Comparison of ENCODE assay signal across 8 cellular contexts in the genomic region with DNA sequence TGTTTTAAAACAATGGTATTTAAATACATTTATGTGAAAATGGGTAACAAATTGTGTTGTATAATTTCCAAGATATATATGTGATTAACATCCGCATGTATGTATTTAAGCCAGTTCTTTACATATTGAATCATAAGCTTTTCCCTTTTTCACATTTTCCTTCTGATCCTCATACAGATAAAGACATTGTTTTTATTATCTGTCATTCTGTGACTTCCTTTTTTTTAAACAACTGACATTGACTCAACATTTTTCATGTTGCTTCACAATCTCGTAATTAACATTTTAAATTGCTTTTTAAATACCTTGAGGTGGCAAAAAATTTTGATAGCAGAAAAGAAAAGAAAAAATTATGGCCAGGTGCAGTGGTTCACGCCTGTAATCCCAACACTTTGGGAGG. TPM values are rescaled to one million over a fixed set of nuclear protein-coding genes. Genes with fewer than 3 reads are reported as not detected.
DNase-seq lines count a peak whose midpoint lies in the region; ATAC-seq and TF ChIP-seq lines count a peak whose summit lies in the region.

No MANE protein-coding gene starts in this region.

- no peaks in the 10 kb centered on the region for H3K9me3 Mint-ChIP-seq in stimulated activated effector memory CD8-positive, alpha-beta T cell treated with anti-CD3 and anti-CD28 coated beads, Interleukin-12 subunit alpha, Interleukin-12 subunit beta, amount 100 ng/mL, for 72 hours

- peak overlapping the region; percentile 31 for H3K4me3 Mint-ChIP-seq in T-helper 17 cell
- peak overlapping the region; percentile 99 for H3K4me3 Mint-ChIP-seq in stimulated activated effector memory CD8-positive, alpha-beta T cell treated with anti-CD3 and anti-CD28 coated beads, Interleukin-12 subunit alpha, Interleukin-12 subunit beta, amount 100 ng/mL, for 72 hours

- CTCF ChIA-PET in SK-N-SH (lab: Yijun Ruan, JAX), result interaction anchor here (0.9 to 3.0 kb wide), 2 partner anchors 33 to 150 kb away, joined by 3 to 23 read pairs; no protein-coding TSS in a partner anchor

- H3K9me3 ChIP-seq in SK-N-SH (no peaks in the 10 kb centered on the region), T-helper 17 cell (ENCODE audit: control insufficient read depth, low read length, poor library complexity, severe bottlenecking) (no peaks in the 10 kb centered on the region)

- H3K27me3 Mint-ChIP-seq in T-helper 17 cell, result peaks cover 2% of the 10 kb centered on the region

- H3K4me2 ChIP-seq in SK-N-SH, result peak overlapping the region; percentile 88

- no peak overlapping the region for H2AFZ ChIP-seq in SK-N-SH (ENCODE audit: low read depth)

- H3K27me3 ChIP-seq in SK-N-SH (ENCODE audit: insufficient read depth), result no peaks in the 10 kb centered on the region

- H3K36me3 Mint-ChIP-seq in T-helper 17 cell (ENCODE audit: low read depth), result peaks cover 16% of the 10 kb centered on the region
- peaks cover 38% of the 10 kb centered on the region for H3K36me3 Mint-ChIP-seq in stimulated activated effector memory CD8-positive, alpha-beta T cell treated with anti-CD3 and anti-CD28 coated beads, Interleukin-12 subunit alpha, Interleukin-12 subunit beta, amount 100 ng/mL, for 72 hours

- H3F3A ChIP-seq in SK-N-SH (replicated peaks; ENCODE audit: insufficient read depth), result peaks cover 5% of the 10 kb centered on the region

- POLR2A ChIA-PET in SK-N-SH (lab: Yijun Ruan, JAX), result no interaction called here

- no peak for ATAC-seq in SK-N-SH treated with all-trans-retinoic acid at 6 μM for 48 hours
- ATAC-seq in T-helper 17 cell, result no peak
- ATAC-seq in stimulated activated effector memory CD8-positive, alpha-beta T cell treated with anti-CD3 and anti-CD28 coated beads, Interleukin-12 subunit alpha, Interleukin-12 subunit beta, amount 100 ng/mL, for 72 hours, result no peak
- ATAC-seq in GM21423 (IDR thresholded peaks at IDR 0.05; ENCODE audit: unreplicated experiment), result no peak

- H3K4me3 ChIP-seq in SK-N-SH (ENCODE audit: low read depth in 2 of 2, low read length in 1 of 2) (peak overlapping the region; percentile 88 to 97; a peak in 3 of 4 replicates), fibroblast of pulmonary artery (replicated peaks; ENCODE audit: low read depth, low read length) (peak overlapping the region; percentile 91)

- DNase-seq in SK-N-SH (no peak), T-helper 17 cell (no peak), fibroblast of pulmonary artery (ENCODE audit: low read depth) (no peak), cerebellum (ENCODE audit: low spot score) (no peak)
- no peak for DNase-seq in stimulated activated effector memory CD8-positive, alpha-beta T cell treated with anti-CD3 and anti-CD28 coated beads, Interleukin-12 subunit alpha, Interleukin-12 subunit beta, amount 100 ng/mL, for 72 hours (ENCODE audit: low spot score in 2 of 2)
- DNase-seq in stimulated activated CD4-positive, alpha-beta T cell treated with anti-CD3 and anti-CD28 coated beads, Interleukin-4, amount 100 ng/mL, for 4 hours, result no peak

- peaks cover 12 to 27% of the 10 kb centered on the region in 2 experiments for H3K36me3 ChIP-seq in SK-N-SH (replicated peaks in 1 of 2; ENCODE audit: control insufficient read depth in 1 of 2, insufficient read depth in 2 of 2, low read length in 1 of 2)

- TF ChIP-seq EP300 in SK-N-SH (IDR thresholded peaks at IDR 0.05; ENCODE audit: borderline replicate concordance in 1 of 2, low read depth in 1 of 2, low read length in 1 of 2), result no peak

- H4K20me1 ChIP-seq in SK-N-SH (ENCODE audit: insufficient read depth), result peaks cover 16% of the 10 kb centered on the region

- peaks cover 49% of the 10 kb centered on the region for H3K79me2 ChIP-seq in SK-N-SH (ENCODE audit: insufficient read depth)

- peaks cover 37% of the 10 kb centered on the region for H3K4me1 Mint-ChIP-seq in T-helper 17 cell
- peaks cover 28% of the 10 kb centered on the region for H3K4me1 Mint-ChIP-seq in stimulated activated effector memory CD8-positive, alpha-beta T cell treated with anti-CD3 and anti-CD28 coated beads, Interleukin-12 subunit alpha, Interleukin-12 subunit beta, amount 100 ng/mL, for 72 hours

- H3K27ac Mint-ChIP-seq in T-helper 17 cell, result peak overlapping the region; percentile 98
- no peak overlapping the region for H3K27ac Mint-ChIP-seq in stimulated activated effector memory CD8-positive, alpha-beta T cell treated with anti-CD3 and anti-CD28 coated beads, Interleukin-12 subunit alpha, Interleukin-12 subunit beta, amount 100 ng/mL, for 72 hours

- H3K9me2 ChIP-seq in SK-N-SH, result no peaks in the 10 kb centered on the region

- H3K27ac ChIP-seq in SK-N-SH (ENCODE audit: low read depth in 2 of 2, low read length in 1 of 2), result peak overlapping the region in 1 of 2 experiments; percentile 97; a peak in 3 of 4 replicates

- peaks cover 4 to 5% of the 10 kb centered on the region in 2 experiments; a peak in 3 of 4 replicates for H3K4me1 ChIP-seq in SK-N-SH (ENCODE audit: control insufficient read depth in 1 of 2, insufficient read depth in 2 of 2, low read depth in 1 of 2, low read length in 1 of 2)

- TF ChIP-seq CTCF in SK-N-SH (IDR thresholded peaks at IDR 0.05) (no peak), fibroblast of pulmonary artery (IDR thresholded peaks at IDR 0.05; ENCODE audit: low read length, missing control alignments) (no peak)

- no peak for TF ChIP-seq RAD21 in SK-N-SH (IDR thresholded peaks at IDR 0.05; ENCODE audit: low read length)

- 84% methylated on average over 3 of the region's 3 CpGs for WGBS in SK-N-SH (ENCODE audit: low lambda C conversion rate)

- peak overlapping the region; percentile 95 for H3K9ac ChIP-seq in SK-N-SH

TF ChIP-seq in SK-N-SH, 30 proteins besides CTCF, POLR2A, EP300 and RAD21 (continues in another document):
- TF ChIP-seq, protein P1, sequence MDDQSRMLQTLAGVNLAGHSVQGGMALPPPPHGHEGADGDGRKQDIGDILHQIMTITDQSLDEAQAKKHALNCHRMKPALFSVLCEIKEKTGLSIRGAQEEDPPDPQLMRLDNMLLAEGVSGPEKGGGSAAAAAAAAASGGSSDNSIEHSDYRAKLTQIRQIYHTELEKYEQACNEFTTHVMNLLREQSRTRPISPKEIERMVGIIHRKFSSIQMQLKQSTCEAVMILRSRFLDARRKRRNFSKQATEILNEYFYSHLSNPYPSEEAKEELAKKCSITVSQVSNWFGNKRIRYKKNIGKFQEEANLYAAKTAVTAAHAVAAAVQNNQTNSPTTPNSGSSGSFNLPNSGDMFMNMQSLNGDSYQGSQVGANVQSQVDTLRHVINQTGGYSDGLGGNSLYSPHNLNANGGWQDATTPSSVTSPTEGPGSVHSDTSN (IDR thresholded peaks at IDR 0.05), result no peak

TF ChIP-seq in SK-N-SH treated with all-trans-retinoic acid at 6 μM for 48 hours, 23 proteins besides CTCF, POLR2A, EP300 and RAD21 (continues in another document):
- TF ChIP-seq RARB (CRISPR knock-in tag; IDR thresholded peaks at IDR 0.05) (no peak), ZNF70 (CRISPR knock-in tag; IDR thresholded peaks at IDR 0.05) (no peak), TCF4 (CRISPR knock-in tag; IDR thresholded peaks at IDR 0.05; ENCODE audit: borderline replicate concordance) (no peak), ZC3H10 (CRISPR knock-in tag; IDR thresholded peaks at IDR 0.05) (no peak), ZFP3 (CRISPR knock-in tag; IDR thresholded peaks at IDR 0.05) (no peak), ARNTL (CRISPR knock-in tag; IDR thresholded peaks at IDR 0.05; ENCODE audit: borderline replicate concordance, low read depth) (no peak), ZNF565 (CRISPR knock-in tag; conservative IDR thresholded peaks at IDR 0.05; ENCODE audit: low read depth) (no peak), SNAI2 (CRISPR knock-in tag; IDR thresholded peaks at IDR 0.05) (no peak)
- TF ChIP-seq, protein P2, sequence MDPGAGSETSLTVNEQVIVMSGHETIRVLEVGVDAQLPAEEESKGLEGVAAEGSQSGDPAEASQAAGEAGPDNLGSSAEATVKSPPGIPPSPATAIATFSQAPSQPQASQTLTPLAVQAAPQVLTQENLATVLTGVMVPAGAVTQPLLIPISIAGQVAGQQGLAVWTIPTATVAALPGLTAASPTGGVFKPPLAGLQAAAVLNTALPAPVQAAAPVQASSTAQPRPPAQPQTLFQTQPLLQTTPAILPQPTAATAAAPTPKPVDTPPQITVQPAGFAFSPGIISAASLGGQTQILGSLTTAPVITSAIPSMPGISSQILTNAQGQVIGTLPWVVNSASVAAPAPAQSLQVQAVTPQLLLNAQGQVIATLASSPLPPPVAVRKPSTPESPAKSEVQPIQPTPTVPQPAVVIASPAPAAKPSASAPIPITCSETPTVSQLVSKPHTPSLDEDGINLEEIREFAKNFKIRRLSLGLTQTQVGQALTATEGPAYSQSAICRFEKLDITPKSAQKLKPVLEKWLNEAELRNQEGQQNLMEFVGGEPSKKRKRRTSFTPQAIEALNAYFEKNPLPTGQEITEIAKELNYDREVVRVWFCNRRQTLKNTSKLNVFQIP (CRISPR knock-in tag; IDR thresholded peaks at IDR 0.05; ENCODE audit: borderline replicate concordance, low read depth), result no peak

RNA-seq across cellular contexts. Expression of a gene that starts 1.4 kb away (rescaled TPM):
- polyA plus RNA-seq in SK-N-SH (2012; rRNA removed), result 12.6 and 16.8 TPM in 2 replicates
- 21.6 and 29.9 TPM in 2 replicates for polyA plus RNA-seq in SK-N-SH (2012; cell fraction: cytosol; rRNA removed)
- polyA plus RNA-seq in SK-N-SH (2012; cell fraction: nucleus; rRNA removed), result 5.3 and 14.9 TPM in 2 replicates
- total RNA-seq in T-helper 17 cell, result 10 to 100 TPM; 56.4 to 61.8 TPM
- 45.5 TPM for total RNA-seq in cerebellum

RNA-seq across cellular contexts. Expression of a gene that starts 35.2 kb away (rescaled TPM):
- 0.02 TPM in 1 of 2 replicates, not detected in the other for polyA plus RNA-seq in SK-N-SH (2012; rRNA removed)
- not detected in 2 replicates for polyA plus RNA-seq in SK-N-SH (2012; cell fraction: cytosol; rRNA removed)
- polyA plus RNA-seq in SK-N-SH (2012; cell fraction: nucleus; rRNA removed), result 0.07 TPM in 1 of 2 replicates, not detected in the other
- total RNA-seq in T-helper 17 cell (under 1 TPM; 0.18 to 0.35 TPM), cerebellum (0.18 TPM)

RNA-seq across cellular contexts. Expression of a gene that starts 55.8 kb away (rescaled TPM):
- polyA plus RNA-seq in SK-N-SH (2012; rRNA removed), result 17.5 and 22.3 TPM in 2 replicates
- polyA plus RNA-seq in SK-N-SH (2012; cell fraction: cytosol; rRNA removed), result 11.5 and 14.1 TPM in 2 replicates
- polyA plus RNA-seq in SK-N-SH (2012; cell fraction: nucleus; rRNA removed), result 45.9 and 68.6 TPM in 2 replicates
- total RNA-seq in T-helper 17 cell, result 100 to 1,000 TPM; 124 to 134 TPM
- total RNA-seq in cerebellum, result 25.0 TPM
